Comparison of ENCODE assay signal across 16 cellular contexts in genomic region chr9:120151149-120151548, GRCh38.
DNase-seq lines count a peak whose midpoint lies in the region; ATAC-seq and TF ChIP-seq lines count a peak whose summit lies in the region.
"Had no signal": no experiment of that assay in that cellular context is flagged by ENCODE, and none has a peak within 500 bp of the region (broad histone marks: within the 10 kb centered on the region; RNA-seq: fewer than 3 reads in every experiment).

No MANE protein-coding gene starts in this region.

- no peaks in the 10 kb centered on the region for H3K9me3 ChIP-seq in WERI-Rb-1 (ENCODE audit: severe bottlenecking)
- H3K9me3 ChIP-seq: BLaER1, HAP-1 had no signal

- H3K9me3 Mint-ChIP-seq in nephron progenitor cell = no peaks in the 10 kb centered on the region

- DNase-seq in NCI-H748 (lab: John Stamatoyannopoulos, UW; ENCODE audit: unreplicated experiment) (peak; percentile 27), NCI-H748 treated with DMSO at 0.1 percent for 48 hours (lab: John Stamatoyannopoulos, UW) (no peak), WERI-Rb-1 (no peak), nephron progenitor cell (no peak), NOMO-1 treated with DMSO at 0.1 percent for 48 hours (lab: John Stamatoyannopoulos, UW; ENCODE audit: unreplicated experiment) (no peak), midbrain (lab: John Stamatoyannopoulos, UW) (no peak)
- DNase-seq: 8988T; CD4-positive, alpha-beta memory T cell; DMS53; DND-41; EL had no signal

- H3K4me3 ChIP-seq in WERI-Rb-1 (ENCODE audit: low read depth, low read length) = peak overlapping the region; percentile 46
- H3K4me3 ChIP-seq: BLaER1, GM12878, HAP-1 had no signal

- peak overlapping the region; percentile 66 for H3K27ac Mint-ChIP-seq in nephron progenitor cell
- H3K27ac Mint-ChIP-seq: CD14-positive monocyte; CD4-positive, alpha-beta memory T cell had no signal

- no peaks in the 10 kb centered on the region for H3K27me3 ChIP-seq in WERI-Rb-1 (ENCODE audit: insufficient read depth, low read depth, severe bottlenecking)
- H3K27me3 ChIP-seq: BLaER1 had no signal

- H3K4me3 Mint-ChIP-seq in nephron progenitor cell = no peak overlapping the region
- H3K4me3 Mint-ChIP-seq: CD14-positive monocyte; CD4-positive, alpha-beta memory T cell had no signal

- H3K36me3 ChIP-seq in WERI-Rb-1 = no peaks in the 10 kb centered on the region
- H3K36me3 ChIP-seq: BLaER1, HAP-1 had no signal

- H3K27ac ChIP-seq in WERI-Rb-1 = no peak overlapping the region
- H3K27ac ChIP-seq: BLaER1 had no signal

- H3K36me3 Mint-ChIP-seq in nephron progenitor cell (ENCODE audit: low read depth) = no peaks in the 10 kb centered on the region
- H3K36me3 Mint-ChIP-seq: CD14-positive monocyte; CD4-positive, alpha-beta memory T cell had no signal

- peaks cover 9% of the 10 kb centered on the region for H3K27me3 Mint-ChIP-seq in nephron progenitor cell (ENCODE audit: low read depth, poor library complexity)
- H3K27me3 Mint-ChIP-seq: CD4-positive, alpha-beta memory T cell had no signal

- H3K4me1 Mint-ChIP-seq in nephron progenitor cell = peaks cover 25% of the 10 kb centered on the region
- H3K4me1 Mint-ChIP-seq: CD14-positive monocyte; CD4-positive, alpha-beta memory T cell had no signal

- no peak for ATAC-seq in HG02623 (IDR thresholded peaks at IDR 0.05; ENCODE audit: unreplicated experiment)
- ATAC-seq: GM12878 had no signal

- TF ChIP-seq CTCF in WERI-Rb-1 (IDR thresholded peaks at IDR 0.05; ENCODE audit: low read depth, low read length) = no peak
- no peak for TF ChIP-seq CTCF in nephron progenitor cell (IDR thresholded peaks at IDR 0.05)
